ENCODE assay signal across 9 cellular contexts in genomic region chr1:182279724-182280506, GRCh38.
DNase-seq lines count a peak whose midpoint lies in the region; FAIRE-seq lines count a peak whose summit lies in the region.
"Had no signal": no experiment of that assay in that cellular context is flagged by ENCODE, and none has a peak within 500 bp of the region (broad histone marks: within the 10 kb centered on the region; RNA-seq: fewer than 3 reads in every experiment).

No MANE protein-coding gene starts in this region.

- H3K9me3 ChIP-seq in SJCRH30 (replicated peaks) (no peaks in the 10 kb centered on the region), small intestine (ENCODE audit: control insufficient read depth, low read depth) (no peaks in the 10 kb centered on the region)

- WGBS in small intestine, 3 donors = 56 to 66% (median 65%) methylated on average over 9 of the region's 9 CpGs

- H3K27ac ChIP-seq in SJCRH30 (peak overlapping the region; percentile 45), small intestine (ENCODE audit: low read depth in 1 of 2, low read length in 1 of 2) (peak overlapping the region in 1 of 2 donors; percentile 8)

- H3K36me3 ChIP-seq in SJCRH30 (no peaks in the 10 kb centered on the region), small intestine (ENCODE audit: control insufficient read depth in 2 of 2, insufficient read depth in 2 of 2, low read length in 2 of 2) (no peaks in the 10 kb centered on the region)

- H3K27me3 ChIP-seq in SJCRH30 (no peaks in the 10 kb centered on the region), small intestine (ENCODE audit: control insufficient read depth in 2 of 2, insufficient read depth in 2 of 2, low read length in 2 of 2) (no peaks in the 10 kb centered on the region)

- DNase-seq in DMS 273 (lab: John Stamatoyannopoulos, UW; ENCODE audit: unreplicated experiment) (peak; percentile 81), DMS 273 treated with DMSO at 0.1 percent for 48 hours (lab: John Stamatoyannopoulos, UW) (no peak), SJCRH30 (peak; percentile 70 to 85), hippocampal formation (lab: John Stamatoyannopoulos, UW) (peak; percentile 92 to 96), small intestine (peak; percentile 5), cerebellum (ENCODE audit: low spot score) (no peak), NCI-H1436 treated with DMSO at 0.1 percent for 48 hours (lab: John Stamatoyannopoulos, UW) (no peak)
- DNase-seq in activated T-cell treated with anti-CD3 and anti-CD28 coated beads, Interleukin-2, amount 50 U/mL, for 48 hours = no peak

- H3K4me3 ChIP-seq in SJCRH30 (no peak overlapping the region), small intestine (ENCODE audit: low read depth in 1 of 2, low read length in 2 of 2) (no peak overlapping the region)

- H3K4me1 ChIP-seq in SJCRH30 (peaks cover 6% of the 10 kb centered on the region), small intestine (ENCODE audit: control insufficient read depth in 2 of 2, insufficient read depth in 1 of 2, low read depth in 1 of 2, low read length in 1 of 2) (no peaks in the 10 kb centered on the region)

- FAIRE-seq in small intestine (lab: Jason Lieb, UNC) = no peak
- FAIRE-seq: A204.1 had no signal

Comparison
In these comparisons a context has a peak if more than half of its experiments do, and no peak if none do; other contexts are left out.
1. DNase-seq: peak in DMS 273 (single experiment), SJCRH30 (2 of 2), hippocampal formation (2 of 2) and small intestine (single experiment); none in DMS 273 treated with DMSO at 0.1 percent for 48 hours (single experiment), cerebellum (single experiment), activated T-cell treated with anti-CD3 and anti-CD28 coated beads, Interleukin-2, amount 50 U/mL, for 48 hours (0 of 2) and NCI-H1436 treated with DMSO at 0.1 percent for 48 hours (single experiment).